8 cellular contexts compared by ENCODE assay signal in genomic region chr9:65386699-65387098, GRCh38.
DNase-seq lines count a peak whose midpoint lies in the region; ATAC-seq lines count a peak whose summit lies in the region.
"Not testable (repeated sequence)": the region's sequence is repeated elsewhere in the genome, so short reads cannot be mapped to it uniquely, and the experiment has no call there.

No MANE protein-coding gene starts in this region.

- POLR2A ChIA-PET in HEK293T (lab: Yijun Ruan, JAX), result not testable (repeated sequence)

- CTCF ChIA-PET in HEK293T (lab: Yijun Ruan, JAX), result not testable (repeated sequence)

- peak; percentile 76 for ATAC-seq in stimulated activated naive CD8-positive, alpha-beta T cell treated with anti-CD3 and anti-CD28 coated beads, Interleukin-15, Interleukin-2, amounts not matched to agents 100 U/mL and 50 U/mL, for 24 hours

- DNase-seq in D341Med (ENCODE audit: low spot score) (peak; percentile 57), HEK293T (ENCODE audit: extremely low spot score) (peak; percentile 18), NCI-H460 (ENCODE audit: extremely low read depth, low read depth) (peak; percentile 53), dermis blood vessel endothelial cell (peak; percentile 83), iris pigment epithelial cell (ENCODE audit: low read depth) (peak; percentile 50), pulmonary artery endothelial cell (ENCODE audit: low read depth, low spot score) (peak; percentile 17)
- DNase-seq in activated CD8-positive, alpha-beta memory T cell treated with anti-CD3 and anti-CD28 coated beads, Interleukin-2, amount 50 U/mL, for 24 hours (ENCODE audit: extremely low read depth), result peak; percentile 25
- DNase-seq in stimulated activated naive CD8-positive, alpha-beta T cell treated with anti-CD3 and anti-CD28 coated beads, Interleukin-15, Interleukin-2, amounts not matched to agents 100 U/mL and 50 U/mL, for 24 hours, result peak; percentile 76

Comparison
In these comparisons a context has a peak if more than half of its experiments do, and no peak if none do; other contexts are left out.
1. Peak in every context shown above with its lines: DNase-seq and ATAC-seq.
2. DNase-seq: peak in every context shown above with its lines; median percentile 83 in dermis blood vessel endothelial cell; 76 in stimulated activated naive CD8-positive, alpha-beta T cell treated with anti-CD3 and anti-CD28 coated beads, Interleukin-15, Interleukin-2, amounts not matched to agents 100 U/mL and 50 U/mL, for 24 hours; 57 in D341Med; 53 in NCI-H460; 50 in iris pigment epithelial cell; 25 in activated CD8-positive, alpha-beta memory T cell treated with anti-CD3 and anti-CD28 coated beads, Interleukin-2, amount 50 U/mL, for 24 hours; 18 in HEK293T; 17 in pulmonary artery endothelial cell.